29 cellular contexts compared by ENCODE assay signal in the genomic region with DNA sequence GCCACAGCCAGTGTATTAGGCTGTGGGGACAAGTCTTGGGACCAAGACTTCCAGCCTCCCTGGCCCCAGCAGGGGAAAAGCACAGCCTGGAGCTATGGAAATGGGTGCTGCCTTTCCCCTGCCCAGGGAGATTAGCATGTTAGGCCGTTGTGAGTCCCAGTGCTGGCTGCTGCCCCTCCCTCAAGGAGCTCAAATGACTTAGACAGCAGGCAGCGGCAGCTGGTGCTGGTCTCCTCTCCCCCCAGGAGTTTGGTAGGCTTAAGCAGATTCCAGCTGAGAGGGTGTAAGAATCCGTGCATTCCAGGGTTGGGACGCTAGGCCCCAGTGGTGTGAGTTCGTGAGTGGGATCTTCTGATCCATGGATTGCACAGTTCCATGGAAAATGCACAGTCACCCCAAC.
"Had no signal": no experiment of that assay in that cellular context is flagged by ENCODE, and none has a peak within 500 bp of the region (broad histone marks: within the 10 kb centered on the region; RNA-seq: fewer than 3 reads in every experiment).

No MANE protein-coding gene starts in this region.

- H3K27ac ChIP-seq: adrenal gland, body of pancreas, esophagus muscularis mucosa, heart right ventricle, left lung, ovary, right lobe of liver, uterus had no signal

- H3K36me3 Mint-ChIP-seq: activated naive CD8-positive, alpha-beta T cell treated with anti-CD3 and anti-CD28 coated beads for 36 hours; stimulated activated effector memory CD8-positive, alpha-beta T cell treated with anti-CD3 and anti-CD28 coated beads, Interleukin-12 subunit alpha, Interleukin-12 subunit beta, amount 100 ng/mL, for 72 hours; type B pancreatic cell had no signal

- H3K4me3 Mint-ChIP-seq: activated B cell treated with CpG ODN at 0.5 μM for 24 hours; activated CD4-positive, alpha-beta T cell treated with anti-CD3 and anti-CD28 coated beads for 36 hours; activated naive CD8-positive, alpha-beta T cell treated with anti-CD3 and anti-CD28 coated beads for 36 hours; nephron; stimulated activated effector memory CD8-positive, alpha-beta T cell treated with anti-CD3 and anti-CD28 coated beads, Interleukin-12 subunit alpha, Interleukin-12 subunit beta, amount 100 ng/mL, for 72 hours; stimulated activated naive CD8-positive, alpha-beta T cell treated with anti-CD3 and anti-CD28 coated beads, Interleukin-15, amount 100 ng/mL, for 72 hours; type B pancreatic cell had no signal

- H3K27ac Mint-ChIP-seq: activated B cell treated with CpG ODN at 0.5 μM for 24 hours; activated CD4-positive, alpha-beta T cell treated with anti-CD3 and anti-CD28 coated beads for 36 hours; activated naive CD8-positive, alpha-beta T cell treated with anti-CD3 and anti-CD28 coated beads for 36 hours; nephron; progenitor cell of endocrine pancreas; stimulated activated effector memory CD8-positive, alpha-beta T cell treated with anti-CD3 and anti-CD28 coated beads, Interleukin-12 subunit alpha, Interleukin-12 subunit beta, amount 100 ng/mL, for 72 hours; stimulated activated naive CD8-positive, alpha-beta T cell treated with anti-CD3 and anti-CD28 coated beads, Interleukin-15, amount 100 ng/mL, for 72 hours; type B pancreatic cell had no signal

- H3K27me3 ChIP-seq: adrenal gland, body of pancreas, esophagus muscularis mucosa, heart right ventricle, left lung, ovary, right lobe of liver, uterus had no signal

- H3K9me3 Mint-ChIP-seq: type B pancreatic cell had no signal

- H3K4me1 Mint-ChIP-seq: activated B cell treated with CpG ODN at 0.5 μM for 24 hours; activated CD4-positive, alpha-beta T cell treated with anti-CD3 and anti-CD28 coated beads for 36 hours; nephron; stimulated activated effector memory CD8-positive, alpha-beta T cell treated with anti-CD3 and anti-CD28 coated beads, Interleukin-12 subunit alpha, Interleukin-12 subunit beta, amount 100 ng/mL, for 72 hours; stimulated activated naive CD8-positive, alpha-beta T cell treated with anti-CD3 and anti-CD28 coated beads, Interleukin-15, amount 100 ng/mL, for 72 hours had no signal

- ATAC-seq: activated CD4-positive, alpha-beta T cell treated with anti-CD3 and anti-CD28 coated beads for 36 hours; body of pancreas; heart right ventricle; left lung; right lobe of liver; stimulated activated effector memory CD8-positive, alpha-beta T cell treated with anti-CD3 and anti-CD28 coated beads, Interleukin-12 subunit alpha, Interleukin-12 subunit beta, amount 100 ng/mL, for 72 hours; stimulated activated naive CD8-positive, alpha-beta T cell treated with anti-CD3 and anti-CD28 coated beads, Interleukin-15, amount 100 ng/mL, for 72 hours had no signal

- H3K36me3 ChIP-seq: adrenal gland, esophagus muscularis mucosa, heart right ventricle, left lung, ovary, right lobe of liver, uterus had no signal

- H3K27me3 Mint-ChIP-seq: activated B cell treated with CpG ODN at 0.5 μM for 24 hours; activated CD4-positive, alpha-beta T cell treated with anti-CD3 and anti-CD28 coated beads for 36 hours; activated naive CD8-positive, alpha-beta T cell treated with anti-CD3 and anti-CD28 coated beads for 36 hours; progenitor cell of endocrine pancreas; stimulated activated naive CD8-positive, alpha-beta T cell treated with anti-CD3 and anti-CD28 coated beads, Interleukin-15, amount 100 ng/mL, for 72 hours; type B pancreatic cell had no signal

- H3K9me3 ChIP-seq: adrenal gland, body of pancreas, esophagus muscularis mucosa, left lung, ovary, right lobe of liver, uterus had no signal

- FAIRE-seq: colon, small intestine had no signal

- H3K4me3 ChIP-seq: adrenal gland, body of pancreas, esophagus muscularis mucosa, heart right ventricle, left lung, lung, ovary, right lobe of liver, uterus had no signal

- H3K4me1 ChIP-seq: adrenal gland, body of pancreas, esophagus muscularis mucosa, heart right ventricle, left lung, right lobe of liver, uterus had no signal

- DNase-seq: activated B cell treated with CpG ODN at 0.5 μM for 24 hours; activated CD4-positive, alpha-beta T cell treated with anti-CD3 and anti-CD28 coated beads for 36 hours; activated CD4-positive, alpha-beta T cell treated with anti-CD3 and anti-CD28 coated beads, Interleukin-2, amount 50 U/mL, for 4 hours; activated CD8-positive, alpha-beta memory T cell treated with anti-CD3 and anti-CD28 coated beads for 24 hours; activated effector memory CD4-positive, alpha-beta T cell treated with Interleukin-2 at 50 U/mL for 16 hours; activated naive CD4-positive, alpha-beta T cell treated with Interleukin-2 at 50 U/mL for 16 hours; activated naive CD8-positive, alpha-beta T cell treated with anti-CD3 and anti-CD28 coated beads for 36 hours; adrenal gland; body of pancreas; dermis blood vessel endothelial cell; effector CD4-positive, alpha-beta T cell; foreskin melanocyte; heart right ventricle; left lung; ovary; right lobe of liver; small intestine; stimulated activated CD4-positive, alpha-beta T cell treated with anti-CD3 and anti-CD28 coated beads, Interleukin-4, amount 100 ng/mL, for 24 hours; stimulated activated naive CD8-positive, alpha-beta T cell treated with anti-CD3 and anti-CD28 coated beads, Interleukin-15, amount 100 ng/mL, for 72 hours; substantia nigra; T-helper 2 cell; uterus had no signal
